In the genomic region with DNA sequence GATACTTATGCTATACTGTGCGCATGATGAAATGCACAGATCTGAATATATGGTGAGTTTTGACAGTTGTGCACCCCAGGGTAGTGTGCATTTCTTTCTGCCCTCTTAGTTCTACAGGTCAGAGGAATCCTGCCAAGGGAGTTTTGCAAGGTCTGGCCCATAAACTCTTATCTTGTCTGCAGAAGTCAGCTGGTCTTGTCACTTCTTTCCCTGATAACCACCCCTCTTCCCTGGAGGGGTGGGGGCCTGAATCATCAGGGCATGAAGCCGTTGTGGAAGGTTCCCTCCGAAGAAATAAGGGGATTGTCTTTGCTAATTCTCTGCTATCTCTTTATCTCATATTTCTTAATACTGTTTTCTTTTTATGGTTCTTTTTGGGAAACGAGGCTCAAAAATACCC, we compare ENCODE assay signal across 23 cellular contexts. TPM values are rescaled to one million over a fixed set of nuclear protein-coding genes. Genes with fewer than 3 reads are reported as not detected.
DNase-seq lines count a peak whose midpoint lies in the region; ATAC-seq, FAIRE-seq and TF ChIP-seq lines count a peak whose summit lies in the region.
"Had no signal": no experiment of that assay in that cellular context is flagged by ENCODE, and none has a peak within 500 bp of the region (broad histone marks: within the 10 kb centered on the region; RNA-seq: fewer than 3 reads in every experiment).

No MANE protein-coding gene starts in this region.

- intact Hi-C loops in Caco-2 (cut with micrococcal nuclease; ENCODE audit: unreplicated experiment), result loop anchor here (1.0 to 10.0 kb wide), 2 partner anchors 8 to 87 kb away; no protein-coding TSS in a partner anchor
- intact Hi-C loops in K562 (cut with micrococcal nuclease), result no loop called here
- intact Hi-C loops in Calu3 (cut with micrococcal nuclease; ENCODE audit: unreplicated experiment), result no loop called here

- H3K27ac ChIP-seq in K562 (ENCODE audit: extremely low read depth, low read depth, low read length), result no peak overlapping the region
- peak overlapping the region; percentile 51 for H3K27ac ChIP-seq in mesodermal cell (ENCODE audit: low read depth, low read length, severe bottlenecking)
- no peak overlapping the region for H3K27ac ChIP-seq in substantia nigra (ENCODE audit: low read depth, low read length, poor library complexity, severe bottlenecking)
- H3K27ac ChIP-seq: esophagus squamous epithelium, GM23248, right lobe of liver, tibial nerve had no signal

- H3K4me2 ChIP-seq in K562 (ENCODE audit: insufficient read depth, low read length), result no peak overlapping the region

- H3K9me3 ChIP-seq in Caco-2 (no peaks in the 10 kb centered on the region), K562 (replicated peaks; ENCODE audit: control insufficient read depth, insufficient read depth, low read depth, low read length) (no peaks in the 10 kb centered on the region), mesodermal cell (ENCODE audit: control insufficient read depth, low read length) (no peaks in the 10 kb centered on the region)
- H3K9me3 ChIP-seq: esophagus squamous epithelium, right lobe of liver, tibial nerve had no signal

- H2AFZ ChIP-seq in K562 (ENCODE audit: low read depth, low read length), result no peak overlapping the region
- H2AFZ ChIP-seq: GM23248 had no signal

- H3K9ac ChIP-seq in K562 (ENCODE audit: insufficient read depth in 1 of 2, low read depth in 2 of 2, low read length in 2 of 2), result no peak overlapping the region
- H3K9ac ChIP-seq: GM23248 had no signal

- 0% methylated on average over 4 of the region's 4 CpGs for WGBS in K562 (ENCODE audit: insufficient coverage, low coverage, missing lambda C conversion rate)
- WGBS in mesodermal cell (ENCODE audit: insufficient coverage in 2 of 2), 2 experiments, result 100% methylated on average over 1 of the region's 4 CpGs

- CTCF ChIA-PET in Caco-2 (lab: Charles Lee) (no interaction called here), K562 (lab: Yijun Ruan, JAX; ENCODE audit: low intra/inter-chr PET ratio) (no interaction called here), Calu3 (lab: Charles Lee) (no interaction called here)

- H3K4me1 ChIP-seq in Caco-2, result peaks cover 78% of the 10 kb centered on the region
- H3K4me1 ChIP-seq in K562 (replicated peaks in 1 of 2; ENCODE audit: control insufficient read depth in 2 of 2, insufficient read depth in 2 of 2, low read length in 2 of 2), result peaks cover 3 to 10% of the 10 kb centered on the region in 2 experiments; a peak in 3 of 5 replicates
- H3K4me1 ChIP-seq in mesodermal cell (ENCODE audit: control insufficient read depth, insufficient read depth, low read length, poor library complexity, severe bottlenecking), result peaks cover 73% of the 10 kb centered on the region
- H3K4me1 ChIP-seq: right lobe of liver, tibial nerve had no signal

- POLR2A ChIA-PET in Caco-2 (lab: Charles Lee) (no interaction called here), K562 (lab: Yijun Ruan, JAX) (interaction anchor here (1.0 to 1.3 kb wide), 2 partner anchors 9 kb away, joined by 3 to 4 read pairs; no protein-coding TSS in a partner anchor)

- in situ Hi-C loops in K562 (cut with MboI), result no loop called here

- peak; percentile 74 for ATAC-seq in K562

- H3K9me1 ChIP-seq in K562 (ENCODE audit: control insufficient read depth, insufficient read depth, low read length), result no peaks in the 10 kb centered on the region

- H3K4me3 ChIP-seq in Caco-2 (ENCODE audit: low read depth, low read length) (no peak overlapping the region), LNCaP clone FGC (ENCODE audit: low read depth, low read length) (no peak overlapping the region), K562 (no peak overlapping the region), mesodermal cell (ENCODE audit: extremely low read depth, insufficient read depth, low read length, poor library complexity, severe bottlenecking) (no peak overlapping the region)
- H3K4me3 ChIP-seq: esophagus squamous epithelium, GM23248, right lobe of liver, tibial nerve had no signal

- DNase-seq in Caco-2 (peak; percentile 75 to 78), LNCaP clone FGC (ENCODE audit: low read depth) (peak; percentile 48), K562 (ENCODE audit: extremely low read depth in 1 of 4, low spot score in 3 of 4) (peak; percentile 58 to 82 (median 72)), HuH-7 (ENCODE audit: low spot score) (no peak), AG08396 (ENCODE audit: low spot score) (no peak), Calu3 (no peak), substantia nigra (lab: John Stamatoyannopoulos, UW) (no peak)
- DNase-seq: activated CD4-positive, alpha-beta T cell treated with anti-CD3 and anti-CD28 coated beads for 1 hour; activated effector memory CD4-positive, alpha-beta T cell treated with Interleukin-2 at 50 U/mL for 16 hours; anterior cingulate cortex; cerebellar nuclear complex; DMS79 treated with DMSO at 0.1 percent for 48 hours; effector CD4-positive, alpha-beta T cell; esophagus squamous epithelium; GM23248; IMR-90; NCI-H1092 treated with DMSO at 0.1 percent for 48 hours; NCI-H510A treated with DMSO at 0.1 percent for 48 hours; right lobe of liver; stimulated activated naive CD4-positive, alpha-beta T cell treated with Interleukin-2 at 50 U/mL for 16 hours had no signal

- H4K20me1 ChIP-seq in K562 (replicated peaks; ENCODE audit: control insufficient read depth, insufficient read depth, low read length), result 0 out of 2 replicates have a peak, but pooled peaks cover 3% of the 10 kb centered on the region

- H3K36me3 ChIP-seq in Caco-2 (ENCODE audit: control insufficient read depth, insufficient read depth, low read length), result no peaks in the 10 kb centered on the region
- no peaks in the 10 kb centered on the region for H3K36me3 ChIP-seq in K562 (ENCODE audit: control insufficient read depth, insufficient read depth, low read length)
- H3K36me3 ChIP-seq in mesodermal cell (ENCODE audit: control insufficient read depth, insufficient read depth, low read length), result peaks cover 7% of the 10 kb centered on the region
- H3K36me3 ChIP-seq: esophagus squamous epithelium, right lobe of liver, tibial nerve had no signal

- H3K27me3 Mint-ChIP-seq in Caco-2 (ENCODE audit: insufficient read depth, unreplicated experiment) (no peaks in the 10 kb centered on the region), Calu3 (ENCODE audit: unreplicated experiment) (peaks cover 18% of the 10 kb centered on the region)
- H3K27me3 Mint-ChIP-seq: memory B cell had no signal

- no peak for TF ChIP-seq POLR2A in K562 (conservative IDR thresholded peaks at IDR 0.05)

- 0 out of 4 replicates have a peak, but pooled peaks of 1 of the 2 experiments have one; percentile 18 for TF ChIP-seq RAD21 in K562 (CRISPR knock-in tag; conservative IDR thresholded peaks at IDR 0.05 in 1 of 2, IDR thresholded peaks at IDR 0.05 in 1 of 2)

- no peaks in the 10 kb centered on the region for H3K79me2 ChIP-seq in K562 (ENCODE audit: control insufficient read depth, insufficient read depth, low read length)

- H3K36me3 Mint-ChIP-seq in Caco-2 (ENCODE audit: insufficient read depth, unreplicated experiment), result peaks cover 33% of the 10 kb centered on the region
- H3K36me3 Mint-ChIP-seq in Calu3 (ENCODE audit: insufficient read depth, unreplicated experiment), result no peaks in the 10 kb centered on the region
- H3K36me3 Mint-ChIP-seq: memory B cell had no signal

- BruUV-seq in Caco-2 (replicated peaks; lab: Mats Ljungman, UMichigan), result no TSS peak
- no TSS peak for BruUV-seq in K562 (replicated peaks; lab: Mats Ljungman, UMichigan)
- BruUV-seq in Calu3 (replicated peaks; lab: Mats Ljungman, UMichigan), result no TSS peak

- TF ChIP-seq CTCF in Caco-2 (IDR thresholded peaks at IDR 0.05; ENCODE audit: insufficient read depth in 1 of 2, low read depth in 1 of 2, low read length in 1 of 2, severe bottlenecking in 1 of 2, unreplicated experiment in 1 of 2) (no peak), LNCaP clone FGC (IDR thresholded peaks at IDR 0.05; ENCODE audit: control insufficient read depth, extremely low read depth, insufficient read depth) (no peak), K562 (IDR thresholded peaks at IDR 0.05 in 2 of 3, conservative IDR thresholded peaks at IDR 0.05 in 1 of 3; ENCODE audit: insufficient read depth in 2 of 3, low read depth in 1 of 3, low read length in 3 of 3) (no peak), Calu3 (IDR thresholded peaks at IDR 0.05; ENCODE audit: unreplicated experiment) (no peak)

- H3K4me1 Mint-ChIP-seq in Caco-2 (ENCODE audit: low read depth, unreplicated experiment) (peaks cover 65% of the 10 kb centered on the region), Calu3 (ENCODE audit: low read depth, unreplicated experiment) (no peaks in the 10 kb centered on the region)
- H3K4me1 Mint-ChIP-seq: memory B cell had no signal

- peak overlapping the region; percentile 58 for H3K4me3 Mint-ChIP-seq in Caco-2 (ENCODE audit: unreplicated experiment)
- no peak overlapping the region for H3K4me3 Mint-ChIP-seq in Calu3 (ENCODE audit: low read depth, unreplicated experiment)
- H3K4me3 Mint-ChIP-seq: memory B cell had no signal

- H3K27ac Mint-ChIP-seq in Caco-2 (ENCODE audit: unreplicated experiment) (peak overlapping the region; percentile 79), Calu3 (ENCODE audit: unreplicated experiment) (no peak overlapping the region)
- H3K27ac Mint-ChIP-seq: memory B cell had no signal

- no peaks in the 10 kb centered on the region for H3K9me3 Mint-ChIP-seq in Caco-2 (ENCODE audit: unreplicated experiment)
- no peaks in the 10 kb centered on the region for H3K9me3 Mint-ChIP-seq in Calu3 (ENCODE audit: low read depth, unreplicated experiment)
- H3K9me3 Mint-ChIP-seq: memory B cell had no signal

- H3K27me3 ChIP-seq in Caco-2 (replicated peaks; ENCODE audit: control insufficient read depth, insufficient read depth, low read length) (no peaks in the 10 kb centered on the region), K562 (ENCODE audit: control insufficient read depth in 2 of 2, insufficient read depth in 2 of 2, low read length in 2 of 2) (peaks cover 19 to 31% of the 10 kb centered on the region in 2 experiments; a peak in 4 of 5 replicates)
- H3K27me3 ChIP-seq: esophagus squamous epithelium, right lobe of liver, tibial nerve had no signal

- TF ChIP-seq EP300 in K562 (IDR thresholded peaks at IDR 0.05; ENCODE audit: low read length), result peak; percentile 82

- peak; percentile 83 for FAIRE-seq in K562 (lab: Jason Lieb, UNC)

RNA-seq across cellular contexts. Expression of a gene that starts 30.4 kb away (rescaled TPM):
- 67.5 and 68.4 TPM in 2 replicates for total RNA-seq in Caco-2 (2022)
- 0.09 TPM in 1 of 2 replicates, not detected in the other for total RNA-seq in K562 (2011; cell fraction: chromatin; rRNA removed; ENCODE audit: low replicate concordance)
- total RNA-seq in K562 (2011; cell fraction: nucleolus; rRNA removed), result under 0.01 TPM in 1 of 2 replicates, not detected in the other
- total RNA-seq in K562 (2011; cell fraction: nucleoplasm; rRNA removed), result 0.08 TPM in 1 of 2 replicates, not detected in the other
- total RNA-seq in K562 (2014; rRNA removed), result not detected in 2 replicates
- total RNA-seq in K562 (2014; rRNA removed; fragmentation: Illumina TruSeq; extraction: Trizol), result not detected in 2 replicates
- total RNA-seq in K562 (2015; rRNA removed; fragmentation: Illumina TruSeq; extraction: Trizol), result not detected in 2 replicates
- total RNA-seq in K562 (2021), result 0.11 and 0.18 TPM in 2 replicates
- 0.01 and 0.04 TPM in 2 replicates for polyA plus RNA-seq in K562 (2011; rRNA removed)
- polyA plus RNA-seq in K562 (2011; cell fraction: cytosol; rRNA removed), result 0.03 TPM in 1 of 2 replicates, not detected in the other
- 0.04 TPM in 1 of 2 replicates, not detected in the other for polyA plus RNA-seq in K562 (2011; cell fraction: nucleus; rRNA removed)
- 0.01 TPM in 1 of 2 replicates, not detected in the other for polyA plus RNA-seq in K562 (2012)
- not detected in 2 replicates for polyA plus RNA-seq in K562 (2014; fragmentation: Illumina TruSeq; extraction: Trizol)
- not detected for polyA plus RNA-seq in K562 (2014; fragmentation: Nextera tagmentation; extraction: Ambion mirVana)
- not detected in 2 replicates for polyA plus RNA-seq in K562 (2014; rRNA removed)
- 0.03 and 0.14 TPM in 2 replicates for polyA minus RNA-seq in K562 (2011; rRNA and poly(A)+ RNA removed)
- polyA minus RNA-seq in K562 (2011; cell fraction: cytosol; rRNA and poly(A)+ RNA removed), result 0.36 TPM in 1 of 2 replicates, not detected in the other
- 0.13 TPM in 1 of 2 replicates, not detected in the other for polyA minus RNA-seq in K562 (2011; cell fraction: nucleus; rRNA and poly(A)+ RNA removed)
- 20.3 TPM for polyA plus RNA-seq in mesodermal cell (2013, experiment 1 of 2)
- 18.1 TPM for polyA plus RNA-seq in mesodermal cell (2013, experiment 2 of 2)
- total RNA-seq in Calu3 (2022), result not detected in 2 replicates
- total RNA-seq: esophagus squamous epithelium, IMR-90, right lobe of liver had no signal
- polyA plus RNA-seq: IMR-90 had no signal

Comparison
In these comparisons a context has a peak if more than half of its experiments do, and no peak if none do; other contexts are left out.
1. DNase-seq: peak in Caco-2 (2 of 2), LNCaP clone FGC (single experiment) and K562 (4 of 4); none in HuH-7 (single experiment), AG08396 (single experiment), Calu3 (single experiment) and substantia nigra (0 of 49).
2. RNA of a gene that starts 30.4 kb away (total RNA-seq): 67.5 to 68.4 TPM in Caco-2; not detected in Calu3 and under 0.01 to 0.18 TPM in K562; every median in the first group is over 10 times any median in the second.